In the genomic region with DNA sequence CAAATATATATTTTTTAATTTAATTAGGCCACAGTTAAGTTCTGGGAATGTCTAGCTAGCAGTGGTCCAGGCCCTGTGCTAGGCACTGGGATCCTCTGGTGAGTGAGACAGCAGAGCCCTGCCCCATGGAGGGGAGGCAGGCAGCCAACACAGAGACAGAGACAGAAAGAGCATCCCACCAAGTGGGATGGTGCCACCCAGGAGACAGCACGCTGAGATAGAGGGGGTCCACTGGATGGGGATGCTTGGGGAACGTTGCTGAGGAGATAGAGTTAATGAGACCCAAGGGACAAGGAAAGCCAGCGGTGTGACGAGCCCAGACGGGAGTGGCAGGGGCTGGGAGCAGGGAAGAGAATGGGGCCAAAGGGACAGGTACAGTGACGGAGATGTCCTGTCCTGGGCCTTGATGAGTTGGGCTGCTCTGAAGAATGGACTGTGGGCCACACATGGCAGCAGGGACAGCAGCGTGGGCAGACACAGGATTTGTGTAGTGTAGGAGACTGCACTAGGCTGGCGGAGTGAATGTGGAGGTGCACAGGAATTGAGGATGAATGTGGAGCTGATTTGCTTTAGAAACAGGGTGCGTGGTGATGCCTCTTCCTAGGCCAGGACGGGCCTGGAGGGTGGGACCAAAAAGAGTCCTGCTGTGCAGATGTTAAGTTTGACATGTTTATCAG, we compare ENCODE assay signal across 18 cellular contexts. TPM values are rescaled to one million over a fixed set of nuclear protein-coding genes. Genes with fewer than 3 reads are reported as not detected.
DNase-seq lines count a peak whose midpoint lies in the region; ATAC-seq, FAIRE-seq and TF ChIP-seq lines count a peak whose summit lies in the region.
"Had no signal": no experiment of that assay in that cellular context is flagged by ENCODE, and none has a peak within 500 bp of the region (broad histone marks: within the 10 kb centered on the region; RNA-seq: fewer than 3 reads in every experiment).

No MANE protein-coding gene starts in this region.

- H3K36me3 ChIP-seq in HepG2 (replicated peaks in 1 of 2; ENCODE audit: control insufficient read depth in 1 of 2, insufficient read depth in 2 of 2, low read length in 2 of 2) (peaks cover 9 to 40% of the 10 kb centered on the region in 2 experiments; a peak in 4 of 5 replicates), right lobe of liver (peaks cover 0 to 7% (median 4%) of the 10 kb centered on the region in 4 donors)

- H3K27me3 Mint-ChIP-seq in endothelial cell (ENCODE audit: unreplicated experiment) (peaks cover 2% of the 10 kb centered on the region), type B pancreatic cell (no peaks in the 10 kb centered on the region)

- no peaks in the 10 kb centered on the region for H3K9me3 ChIP-seq in HepG2 (ENCODE audit: low read length)
- no peaks in the 10 kb centered on the region for H3K9me3 ChIP-seq in right lobe of liver

- no TSS peak for BruUV-seq in HepG2 (replicated peaks; lab: Mats Ljungman, UMichigan)

- no peaks in the 10 kb centered on the region for H3K4me1 Mint-ChIP-seq in endothelial cell (ENCODE audit: unreplicated experiment)
- peaks cover 6% of the 10 kb centered on the region for H3K4me1 Mint-ChIP-seq in type B pancreatic cell (ENCODE audit: unreplicated experiment)

- intact Hi-C loops in HepG2 (cut with micrococcal nuclease; ENCODE audit: unreplicated experiment), result no loop called here
- intact Hi-C loops in right lobe of liver (cut with DNase I), result no loop called here

- H3K4me1 ChIP-seq in HepG2 (ENCODE audit: insufficient read depth, low read length), result peaks cover 41% of the 10 kb centered on the region
- peaks cover 0 to 8% (median 2%) of the 10 kb centered on the region in 4 donors for H3K4me1 ChIP-seq in right lobe of liver

- peaks cover 28% of the 10 kb centered on the region for H3K36me3 Mint-ChIP-seq in endothelial cell (ENCODE audit: low read depth, unreplicated experiment)
- H3K36me3 Mint-ChIP-seq in type B pancreatic cell, result peaks cover 31% of the 10 kb centered on the region

- DNase-seq in HepG2 (ENCODE audit: low spot score) (no peak), right lobe of liver (no peak), SK-N-DZ (ENCODE audit: low spot score) (peak; percentile 15), endothelial cell (ENCODE audit: low spot score) (no peak), type B pancreatic cell (ENCODE audit: extremely low spot score, unreplicated experiment) (no peak), H54 (ENCODE audit: insufficient read length, low spot score) (no peak)
- DNase-seq: C1 segment of cervical spinal cord, GF-D8, HCEC 1CT, KG1, NCI-H1436 treated with DMSO at 0.1 percent for 48 hours, NCI-H2029 treated with DMSO at 0.1 percent for 48 hours, NCI-H2171 treated with DMSO at 0.1 percent for 48 hours, NCI-H510A had no signal

- peak; percentile 28 for ATAC-seq in HepG2
- no peak for ATAC-seq in right lobe of liver
- no peak for ATAC-seq in GM19395 (IDR thresholded peaks at IDR 0.05; ENCODE audit: unreplicated experiment)
- no peak for ATAC-seq in GM18520 (IDR thresholded peaks at IDR 0.05; ENCODE audit: unreplicated experiment)
- ATAC-seq: Right ventricle myocardium inferior had no signal

- FAIRE-seq in HepG2 (lab: Jason Lieb, UNC), result no peak
- FAIRE-seq in H54 (lab: Jason Lieb, UNC), result no peak

- H3K9me3 Mint-ChIP-seq in endothelial cell (ENCODE audit: unreplicated experiment), result no peaks in the 10 kb centered on the region
- H3K9me3 Mint-ChIP-seq in type B pancreatic cell, result peaks cover 8% of the 10 kb centered on the region

- no peak overlapping the region for H3K4me2 ChIP-seq in HepG2 (ENCODE audit: low read depth, low read length)

- no peak overlapping the region for H3K9ac ChIP-seq in HepG2 (ENCODE audit: insufficient read depth, low read depth, low read length)

- TF ChIP-seq RAD21 in HepG2 (CRISPR knock-in tag; IDR thresholded peaks at IDR 0.05), result no peak

- CTCF ChIA-PET in HepG2 (lab: Yijun Ruan, JAX; ENCODE audit: low intra/inter-chr PET ratio, low total read pairs), result no interaction called here

- H3K27ac ChIP-seq in HepG2 (ENCODE audit: extremely low read length, insufficient read depth, low read length), result no peak overlapping the region
- H3K27ac ChIP-seq in right lobe of liver, result no peak overlapping the region
- H3K27ac ChIP-seq: SK-N-MC had no signal

- no peak for TF ChIP-seq CTCF in HepG2 (CRISPR knock-in tag; IDR thresholded peaks at IDR 0.05)
- TF ChIP-seq CTCF in right lobe of liver (IDR thresholded peaks at IDR 0.05), result no peak
- no peak for TF ChIP-seq CTCF in endothelial cell (IDR thresholded peaks at IDR 0.05; ENCODE audit: unreplicated experiment)
- TF ChIP-seq CTCF in type B pancreatic cell (conservative IDR thresholded peaks at IDR 0.05), result no peak

- H2AFZ ChIP-seq in HepG2 (ENCODE audit: low read length), result no peak overlapping the region

- no peak overlapping the region for H3K4me3 ChIP-seq in HepG2 (replicated peaks in 1 of 3; ENCODE audit: insufficient read depth in 1 of 3, low read depth in 2 of 3, low read length in 3 of 3)
- H3K4me3 ChIP-seq in right lobe of liver, result no peak overlapping the region
- H3K4me3 ChIP-seq: SK-N-MC had no signal

- no peak for TF ChIP-seq EP300 in HepG2 (IDR thresholded peaks at IDR 0.05; ENCODE audit: low read depth in 2 of 2, low read length in 2 of 2)
- TF ChIP-seq EP300 in HepG2 (CRISPR knock-in tag; IDR thresholded peaks at IDR 0.05; ENCODE audit: borderline replicate concordance), result no peak

- 98% methylated on average over 10 of the region's 10 CpGs for WGBS in HepG2 (ENCODE audit: low lambda C conversion rate)
- WGBS in right lobe of liver (ENCODE audit: insufficient coverage, low coverage, low lambda C conversion rate, missing lambda C conversion rate), result 89% methylated on average over 5 of the region's 10 CpGs

- no peak for TF ChIP-seq POLR2A in HepG2 (IDR thresholded peaks at IDR 0.05; ENCODE audit: insufficient read depth in 1 of 2, low read depth in 2 of 2, low read length in 2 of 2)
- TF ChIP-seq POLR2A in right lobe of liver (IDR thresholded peaks at IDR 0.05), result no peak
- no peak for TF ChIP-seq POLR2A in H54 (IDR thresholded peaks at IDR 0.05; ENCODE audit: low read depth, low read length)

- H3K4me3 Mint-ChIP-seq in endothelial cell (ENCODE audit: unreplicated experiment), result no peak overlapping the region
- no peak overlapping the region for H3K4me3 Mint-ChIP-seq in type B pancreatic cell

- POLR2A ChIA-PET in HepG2 (lab: Yijun Ruan, JAX), result no interaction called here

- in situ Hi-C loops in HepG2 (cut with HindIII; ENCODE audit: extremely low pct_ligation_motif_present, low pct_unique_long_range_greater_than_20kb), result no loop called here

- H3K27ac Mint-ChIP-seq in endothelial cell (ENCODE audit: unreplicated experiment) (peak overlapping the region; percentile 22), type B pancreatic cell (peak overlapping the region; percentile 34)

- H3K79me2 ChIP-seq in HepG2 (ENCODE audit: insufficient read depth, low read length), result peaks cover 13% of the 10 kb centered on the region

- H4K20me1 ChIP-seq in HepG2 (ENCODE audit: insufficient read depth, low read length), result no peaks in the 10 kb centered on the region

- H3K27me3 ChIP-seq in HepG2 (ENCODE audit: control insufficient read depth in 1 of 2, insufficient read depth in 2 of 2, low read length in 2 of 2) (no peaks in the 10 kb centered on the region), right lobe of liver (no peaks in the 10 kb centered on the region)

RNA-seq across cellular contexts. Expression of gene RAB4A, which starts 22.8 kb away (rescaled TPM):
- total RNA-seq in HepG2 (2016; rRNA removed; fragmentation: Illumina TruSeq; extraction: Trizol) (76.6 and 80.1 TPM in 2 replicates), right lobe of liver (10 to 100 TPM; 23.3 to 66.4 (median 50.0) TPM), endothelial cell (ENCODE audit: unreplicated experiment) (80.4 TPM), type B pancreatic cell (ENCODE audit: low replicate concordance) (59.9 and 71.8 TPM in 2 replicates)
- total RNA-seq in HepG2 (2016; cell fraction: cytosol; rRNA removed; fragmentation: Illumina TruSeq; extraction: Trizol; ENCODE audit: low read depth), result 135 and 139 TPM in 2 replicates
- total RNA-seq in HepG2 (2016; cell fraction: insoluble cytoplasmic fraction; rRNA removed; fragmentation: Illumina TruSeq; extraction: Trizol), result 71.2 and 81.9 TPM in 2 replicates
- total RNA-seq in HepG2 (2016; cell fraction: membrane; rRNA removed; fragmentation: Illumina TruSeq; extraction: Trizol), result 213 and 217 TPM in 2 replicates
- total RNA-seq in HepG2 (2016; cell fraction: nucleus; rRNA removed; fragmentation: Illumina TruSeq; extraction: Trizol), result 41.7 and 48.3 TPM in 2 replicates
- 41.6 and 56.0 TPM in 2 replicates for polyA plus RNA-seq in HepG2 (2011; rRNA removed)
- polyA plus RNA-seq in HepG2 (2011; cell fraction: cytosol; rRNA removed), result 53.2 and 57.4 TPM in 2 replicates
- polyA plus RNA-seq in HepG2 (2011; cell fraction: nucleus; rRNA removed), result 15.9 and 18.4 TPM in 2 replicates
- 71.3 and 87.6 TPM in 2 replicates for polyA plus RNA-seq in HepG2 (2012)
- 296 and 305 TPM in 2 replicates for polyA plus RNA-seq in HepG2 (2016; cell fraction: cytosol; fragmentation: Illumina TruSeq; extraction: Trizol; ENCODE audit: low read depth)
- 113 and 114 TPM in 2 replicates for polyA plus RNA-seq in HepG2 (2016; cell fraction: insoluble cytoplasmic fraction; fragmentation: Illumina TruSeq; extraction: Trizol; ENCODE audit: low read depth)
- 280 and 289 TPM in 2 replicates for polyA plus RNA-seq in HepG2 (2016; cell fraction: membrane; fragmentation: Illumina TruSeq; extraction: Trizol; ENCODE audit: low read depth)
- 77.5 and 84.8 TPM in 2 replicates for polyA plus RNA-seq in HepG2 (2016; cell fraction: nucleus; fragmentation: Illumina TruSeq; extraction: Trizol; ENCODE audit: insufficient read depth, low read depth)
- polyA minus RNA-seq in HepG2 (2011; rRNA and poly(A)+ RNA removed; ENCODE audit: low replicate concordance), result 3.1 and 9.3 TPM in 2 replicates
- 17.1 and 18.2 TPM in 2 replicates for polyA minus RNA-seq in HepG2 (2011; cell fraction: cytosol; rRNA and poly(A)+ RNA removed)
- 41.3 and 46.1 TPM in 2 replicates for polyA minus RNA-seq in HepG2 (2011; cell fraction: nucleus; rRNA and poly(A)+ RNA removed)
- 27.8 and 30.4 TPM in 2 replicates for polyA plus RNA-seq in SK-N-DZ (2014; cell fraction: cytosol; rRNA removed)
- 18.3 and 22.9 TPM in 2 replicates for polyA plus RNA-seq in SK-N-DZ (2014; cell fraction: nucleus; rRNA removed)

RNA-seq across cellular contexts. Expression of gene CCSAP, which starts 49.2 kb away (rescaled TPM):
- 9.0 and 10.0 TPM in 2 replicates for total RNA-seq in HepG2 (2016; rRNA removed; fragmentation: Illumina TruSeq; extraction: Trizol)
- 1.1 and 1.4 TPM in 2 replicates for total RNA-seq in HepG2 (2016; cell fraction: cytosol; rRNA removed; fragmentation: Illumina TruSeq; extraction: Trizol; ENCODE audit: low read depth)
- total RNA-seq in HepG2 (2016; cell fraction: insoluble cytoplasmic fraction; rRNA removed; fragmentation: Illumina TruSeq; extraction: Trizol), result 9.1 and 10.6 TPM in 2 replicates
- 5.1 and 6.2 TPM in 2 replicates for total RNA-seq in HepG2 (2016; cell fraction: membrane; rRNA removed; fragmentation: Illumina TruSeq; extraction: Trizol)
- total RNA-seq in HepG2 (2016; cell fraction: nucleus; rRNA removed; fragmentation: Illumina TruSeq; extraction: Trizol), result 8.2 and 9.2 TPM in 2 replicates
- polyA plus RNA-seq in HepG2 (2011; rRNA removed), result 3.1 and 3.7 TPM in 2 replicates
- polyA plus RNA-seq in HepG2 (2011; cell fraction: cytosol; rRNA removed), result 1.8 and 2.8 TPM in 2 replicates
- 4.2 TPM in 2 replicates for polyA plus RNA-seq in HepG2 (2011; cell fraction: nucleus; rRNA removed)
- 3.8 and 4.7 TPM in 2 replicates for polyA plus RNA-seq in HepG2 (2012)
- polyA plus RNA-seq in HepG2 (2016; cell fraction: cytosol; fragmentation: Illumina TruSeq; extraction: Trizol; ENCODE audit: low read depth), result 0.62 and 0.77 TPM in 2 replicates
- 8.6 TPM in 2 replicates for polyA plus RNA-seq in HepG2 (2016; cell fraction: insoluble cytoplasmic fraction; fragmentation: Illumina TruSeq; extraction: Trizol; ENCODE audit: low read depth)
- 2.5 TPM in 2 replicates for polyA plus RNA-seq in HepG2 (2016; cell fraction: membrane; fragmentation: Illumina TruSeq; extraction: Trizol; ENCODE audit: low read depth)
- polyA plus RNA-seq in HepG2 (2016; cell fraction: nucleus; fragmentation: Illumina TruSeq; extraction: Trizol; ENCODE audit: insufficient read depth, low read depth), result 11.2 and 11.4 TPM in 2 replicates
- 3.9 and 4.7 TPM in 2 replicates for polyA minus RNA-seq in HepG2 (2011; rRNA and poly(A)+ RNA removed; ENCODE audit: low replicate concordance)
- 5.4 and 5.9 TPM in 2 replicates for polyA minus RNA-seq in HepG2 (2011; cell fraction: cytosol; rRNA and poly(A)+ RNA removed)
- polyA minus RNA-seq in HepG2 (2011; cell fraction: nucleus; rRNA and poly(A)+ RNA removed), result 8.7 and 9.3 TPM in 2 replicates
- 1 to 10 TPM; 1.4 to 3.2 (median 1.7) TPM for total RNA-seq in right lobe of liver
- polyA plus RNA-seq in SK-N-DZ (2014; cell fraction: cytosol; rRNA removed), result 17.5 and 19.2 TPM in 2 replicates
- 12.8 and 14.9 TPM in 2 replicates for polyA plus RNA-seq in SK-N-DZ (2014; cell fraction: nucleus; rRNA removed)
- 6.7 TPM for total RNA-seq in endothelial cell (ENCODE audit: unreplicated experiment)
- total RNA-seq in type B pancreatic cell (ENCODE audit: low replicate concordance), result 9.6 and 10.0 TPM in 2 replicates
